In genomic region chr9:136399176-136400037, GRCh38 we compare ENCODE assay signal across 8 cellular contexts. TPM values are rescaled to one million over a fixed set of nuclear protein-coding genes. Genes with fewer than 3 reads are reported as not detected.
A peak's percentile ranks its signal among the peaks of the same experiment; 100 is the strongest.
DNase-seq lines count a peak whose midpoint lies in the region; ATAC-seq and TF ChIP-seq lines count a peak whose summit lies in the region.

No MANE protein-coding gene starts in this region.

- no peaks in the 10 kb centered on the region for H3K4me1 Mint-ChIP-seq in MCF 10A (ENCODE audit: insufficient read depth, unreplicated experiment)
- peaks cover 36 to 55% of the 10 kb centered on the region in 2 donors for H3K4me1 Mint-ChIP-seq in stimulated activated naive B cell treated with anti-CD40 and anti-IgM and Interleukin-4, amounts not matched to agents 10 μg/mL and 1 μg/mL and 100 μg/mL, for 72 hours

- H3K4me1 ChIP-seq in left lung = peaks cover 16 to 26% of the 10 kb centered on the region in 2 donors

- H3K27ac ChIP-seq in left lung = peak overlapping the region in 1 of 2 donors; percentile 57

- no peak for TF ChIP-seq CTCF in GM13976 (IDR thresholded peaks at IDR 0.05; ENCODE audit: borderline replicate concordance, control extremely low read depth, extremely low read depth, insufficient read depth, missing control alignments)
- TF ChIP-seq CTCF in MCF 10A (IDR thresholded peaks at IDR 0.05; ENCODE audit: unreplicated experiment) = no peak
- no peak for TF ChIP-seq CTCF in left lung (IDR thresholded peaks at IDR 0.05)

- peak overlapping the region; percentile 69 for H3K27ac Mint-ChIP-seq in MCF 10A (ENCODE audit: low read depth, unreplicated experiment)
- peak overlapping the region; percentile 97 for H3K27ac Mint-ChIP-seq in stimulated activated naive B cell treated with anti-CD40 and anti-IgM and Interleukin-4, amounts not matched to agents 10 μg/mL and 1 μg/mL and 100 μg/mL, for 72 hours

- CTCF ChIA-PET in MCF 10A (lab: Yijun Ruan, JAX) = interaction anchor here (0.6 to 1.2 kb wide), 4 partner anchors 15 to 347 kb away, joined by 3 to 6 read pairs (median 3); partner anchors contain the start of gene DNLZ

- ATAC-seq in HG02885 (IDR thresholded peaks at IDR 0.05; ENCODE audit: poor library complexity, unreplicated experiment) (peak; percentile 27), SK-N-SH treated with all-trans-retinoic acid at 6 μM for 48 hours (peak; percentile 35), left lung (peak; percentile 8)
- peak; percentile 53 to 60 for ATAC-seq in stimulated activated naive B cell treated with anti-CD40 and anti-IgM and Interleukin-4, amounts not matched to agents 10 μg/mL and 1 μg/mL and 100 μg/mL, for 72 hours (replicated peaks)

- in situ Hi-C loops in GM13976 (cut with MboI; ENCODE audit: low sequenced_read_pairs, unreplicated experiment) = no loop called here

- POLR2A ChIA-PET in MCF 10A (lab: Yijun Ruan, JAX) = interaction anchor here (0.7 to 5.5 kb wide), 7 partner anchors 8 to 549 kb away, joined by 3 to 37 read pairs (median 3); partner anchors contain the start of genes DNLZ, ENTR1 and PMPCA

- peak; percentile 71 for DNase-seq in GM13976 (ENCODE audit: low spot score)
- peak; percentile 16 for DNase-seq in MCF 10A (ENCODE audit: unreplicated experiment)
- DNase-seq in left lung = peak; percentile 35 to 85
- DNase-seq in stimulated activated naive B cell treated with anti-CD40 and anti-IgM and Interleukin-4, amounts not matched to agents 10 μg/mL and 1 μg/mL and 100 μg/mL, for 72 hours = peak; percentile 55
- DNase-seq in midbrain (lab: John Stamatoyannopoulos, UW) = no peak
- no peak for DNase-seq in superior temporal gyrus (ENCODE audit: extremely low spot score)

- no peaks in the 10 kb centered on the region for H3K27me3 ChIP-seq in left lung

- intact Hi-C loops in MCF 10A (cut with micrococcal nuclease) = loop anchor here (1.0 kb wide), 1 partner anchor 60 kb away; no protein-coding TSS in a partner anchor
- intact Hi-C loops in left lung (cut with DNase I) = no loop called here

- H3K36me3 Mint-ChIP-seq in MCF 10A (ENCODE audit: insufficient read depth, unreplicated experiment) = peaks cover 47% of the 10 kb centered on the region
- peaks cover 43 to 76% of the 10 kb centered on the region in 2 donors for H3K36me3 Mint-ChIP-seq in stimulated activated naive B cell treated with anti-CD40 and anti-IgM and Interleukin-4, amounts not matched to agents 10 μg/mL and 1 μg/mL and 100 μg/mL, for 72 hours

- peaks cover 0 to 59% of the 10 kb centered on the region in 2 donors for H3K36me3 ChIP-seq in left lung

- no TSS peak for BruUV-seq in MCF 10A (replicated peaks; lab: Mats Ljungman, UMichigan)

- no peaks in the 10 kb centered on the region for H3K27me3 Mint-ChIP-seq in MCF 10A (ENCODE audit: insufficient read depth, unreplicated experiment)
- no peaks in the 10 kb centered on the region for H3K27me3 Mint-ChIP-seq in stimulated activated naive B cell treated with anti-CD40 and anti-IgM and Interleukin-4, amounts not matched to agents 10 μg/mL and 1 μg/mL and 100 μg/mL, for 72 hours

- H3K4me3 ChIP-seq in left lung = peak overlapping the region; percentile 98

- H3K4me3 Mint-ChIP-seq in MCF 10A (ENCODE audit: unreplicated experiment) = peak overlapping the region; percentile 81
- peak overlapping the region; percentile 93 to 95 for H3K4me3 Mint-ChIP-seq in stimulated activated naive B cell treated with anti-CD40 and anti-IgM and Interleukin-4, amounts not matched to agents 10 μg/mL and 1 μg/mL and 100 μg/mL, for 72 hours

- H3K9me3 ChIP-seq in left lung = no peaks in the 10 kb centered on the region

- H3K9me3 Mint-ChIP-seq in MCF 10A (ENCODE audit: unreplicated experiment) = no peaks in the 10 kb centered on the region
- H3K9me3 Mint-ChIP-seq in stimulated activated naive B cell treated with anti-CD40 and anti-IgM and Interleukin-4, amounts not matched to agents 10 μg/mL and 1 μg/mL and 100 μg/mL, for 72 hours = no peaks in the 10 kb centered on the region

TF ChIP-seq in SK-N-SH treated with all-trans-retinoic acid at 6 μM for 48 hours, 23 proteins besides CTCF, POLR2A, EP300 and RAD21:
- TF ChIP-seq RARB (CRISPR knock-in tag; IDR thresholded peaks at IDR 0.05) (no peak), TSHZ2 (CRISPR knock-in tag; IDR thresholded peaks at IDR 0.05) (no peak), SNAI2 (CRISPR knock-in tag; IDR thresholded peaks at IDR 0.05) (no peak), ARNTL (CRISPR knock-in tag; IDR thresholded peaks at IDR 0.05; ENCODE audit: borderline replicate concordance, low read depth) (no peak), POU6F1 (CRISPR knock-in tag; IDR thresholded peaks at IDR 0.05; ENCODE audit: borderline replicate concordance, low read depth) (no peak), CSDC2 (CRISPR knock-in tag; IDR thresholded peaks at IDR 0.05) (no peak), ZC3H10 (CRISPR knock-in tag; IDR thresholded peaks at IDR 0.05) (no peak), CSRNP3 (CRISPR knock-in tag; IDR thresholded peaks at IDR 0.05) (no peak), PPARA (CRISPR knock-in tag; IDR thresholded peaks at IDR 0.05; ENCODE audit: borderline replicate concordance) (no peak), TOX (CRISPR knock-in tag; IDR thresholded peaks at IDR 0.05; ENCODE audit: borderline replicate concordance) (no peak), BACH2 (CRISPR knock-in tag; IDR thresholded peaks at IDR 0.05; ENCODE audit: borderline replicate concordance) (no peak), ZNF8 (CRISPR knock-in tag; IDR thresholded peaks at IDR 0.05) (no peak), ZNF565 (CRISPR knock-in tag; conservative IDR thresholded peaks at IDR 0.05; ENCODE audit: low read depth) (no peak)
- TF ChIP-seq, protein P1, sequence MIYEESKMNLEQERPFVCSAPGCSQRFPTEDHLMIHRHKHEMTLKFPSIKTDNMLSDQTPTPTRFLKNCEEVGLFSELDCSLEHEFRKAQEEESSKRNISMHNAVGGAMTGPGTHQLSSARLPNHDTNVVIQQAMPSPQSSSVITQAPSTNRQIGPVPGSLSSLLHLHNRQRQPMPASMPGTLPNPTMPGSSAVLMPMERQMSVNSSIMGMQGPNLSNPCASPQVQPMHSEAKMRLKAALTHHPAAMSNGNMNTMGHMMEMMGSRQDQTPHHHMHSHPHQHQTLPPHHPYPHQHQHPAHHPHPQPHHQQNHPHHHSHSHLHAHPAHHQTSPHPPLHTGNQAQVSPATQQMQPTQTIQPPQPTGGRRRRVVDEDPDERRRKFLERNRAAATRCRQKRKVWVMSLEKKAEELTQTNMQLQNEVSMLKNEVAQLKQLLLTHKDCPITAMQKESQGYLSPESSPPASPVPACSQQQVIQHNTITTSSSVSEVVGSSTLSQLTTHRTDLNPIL (CRISPR knock-in tag; IDR thresholded peaks at IDR 0.05; ENCODE audit: low read depth) = no peak

RNA-seq across cellular contexts. Expression of gene SNAPC4, which starts 0.6 kb away (rescaled TPM):
- total RNA-seq in MCF 10A (2022) (9.6 and 9.9 TPM in 2 replicates), left lung (1 to 10 TPM; 5.8 to 7.6 TPM)

RNA-seq across cellular contexts. Expression of gene ENTR1, which starts 11.0 kb away (rescaled TPM):
- total RNA-seq in MCF 10A (2022) = 58.9 and 82.2 TPM in 2 replicates
- total RNA-seq in left lung = 10 to 100 TPM; 37.8 to 62.5 TPM

RNA-seq across cellular contexts. Expression of gene PMPCA, which starts 11.1 kb away (rescaled TPM):
- total RNA-seq in MCF 10A (2022) (66.0 and 66.3 TPM in 2 replicates), left lung (10 to 100 TPM; 44.9 to 52.5 TPM)

RNA-seq across cellular contexts. Expression of gene CARD9, which starts 25.9 kb away (rescaled TPM):
- total RNA-seq in MCF 10A (2022) (0.33 and 0.69 TPM in 2 replicates), left lung (10 to 100 TPM in 1 of 2 donors, 1 to 10 TPM in 1; 6.6 to 11.1 TPM)

RNA-seq across cellular contexts. Expression of gene DNLZ, which starts 35.9 kb away (rescaled TPM):
- 24.5 and 30.5 TPM in 2 replicates for total RNA-seq in MCF 10A (2022)
- total RNA-seq in left lung = 10 to 100 TPM; 12.0 to 17.5 TPM

Comparison
In these comparisons a context has a peak if more than half of its experiments do, and no peak if none do; other contexts are left out.
1. DNase-seq: peak in GM13976 (single experiment), MCF 10A (single experiment), left lung (2 of 2) and stimulated activated naive B cell treated with anti-CD40 and anti-IgM and Interleukin-4, amounts not matched to agents 10 μg/mL and 1 μg/mL and 100 μg/mL, for 72 hours (single experiment); none in midbrain (single experiment) and superior temporal gyrus (single experiment).
2. Peak in every context shown above with its lines, with median percentiles within 50 percentile points of each other: ATAC-seq.